In genomic region chr11:8060146-8060719, GRCh38 we compare ENCODE assay signal across 17 cellular contexts. TPM values are rescaled to one million over a fixed set of nuclear protein-coding genes. Genes with fewer than 3 reads are reported as not detected.
DNase-seq lines count a peak whose midpoint lies in the region; TF ChIP-seq lines count a peak whose summit lies in the region.
"Had no signal": no experiment of that assay in that cellular context is flagged by ENCODE, and none has a peak within 500 bp of the region (broad histone marks: within the 10 kb centered on the region; RNA-seq: fewer than 3 reads in every experiment).

No MANE protein-coding gene starts in this region.

- no peak for TF ChIP-seq EP300 in stomach (IDR thresholded peaks at IDR 0.05)

- CTCF ChIA-PET in activated naive CD4-positive, alpha-beta T cell treated with anti-CD3 and anti-CD28 coated beads, Interleukin-2, amount 10 ng/mL, durations not matched to agents 7 days and 5 days (lab: Charles Lee), result interaction anchor here (1.4 kb wide), 1 partner anchor 26 kb away, joined by 4 read pairs; no protein-coding TSS in a partner anchor

- H3K9me3 ChIP-seq in stomach (no peaks in the 10 kb centered on the region), MG63 (no peaks in the 10 kb centered on the region)
- H3K9me3 ChIP-seq: BLaER1, left lung had no signal

- no peak for TF ChIP-seq POLR2A in stomach (IDR thresholded peaks at IDR 0.05)

- H3K27ac Mint-ChIP-seq in activated T-helper 2 cell treated with anti-CD3 and anti-CD28 coated beads, Interferon-gamma antibody, Interleukin-2, Interleukin-4, amounts not matched to agents 10 μg/mL and 5 μg/mL and 100 μg/mL, durations not matched to agents 14 hours and 24 hours and 36 hours, result no peak overlapping the region
- H3K27ac Mint-ChIP-seq in activated naive CD4-positive, alpha-beta T cell treated with anti-CD3 and anti-CD28 coated beads, Interleukin-2, amount 10 ng/mL, durations not matched to agents 7 days and 5 days, result no peak overlapping the region
- H3K27ac Mint-ChIP-seq: WTC11 had no signal

- H3K27me3 ChIP-seq in stomach, result peaks cover 0 to 5% (median 0%) of the 10 kb centered on the region in 3 donors
- no peaks in the 10 kb centered on the region for H3K27me3 ChIP-seq in MG63
- H3K27me3 ChIP-seq: BLaER1, left lung had no signal

- no peaks in the 10 kb centered on the region for H3K36me3 ChIP-seq in stomach
- H3K36me3 ChIP-seq in MG63, result no peaks in the 10 kb centered on the region
- H3K36me3 ChIP-seq: BLaER1, left lung had no signal

- intact Hi-C loops in activated T-helper 2 cell treated with anti-CD3 and anti-CD28 coated beads, Interferon-gamma antibody, Interleukin-2, Interleukin-4, amounts not matched to agents 10 μg/mL and 5 μg/mL and 100 μg/mL, durations not matched to agents 14 hours and 24 hours and 36 hours (cut with micrococcal nuclease), result no loop called here
- intact Hi-C loops in stomach (cut with DNase I; ENCODE audit: low total_unique reads), result no loop called here

- H3K4me3 ChIP-seq in stomach (no peak overlapping the region), MG63 (no peak overlapping the region)
- H3K4me3 ChIP-seq: BLaER1, left lung had no signal

- 59 to 93% (median 74%) methylated on average over 3 of the region's 3 CpGs for WGBS in stomach, 5 donors

- H3K4me1 ChIP-seq in stomach, result peaks cover 0 to 41% (median 14%) of the 10 kb centered on the region in 4 donors
- H3K4me1 ChIP-seq: left lung had no signal

- no peaks in the 10 kb centered on the region for H3K27me3 Mint-ChIP-seq in activated T-helper 2 cell treated with anti-CD3 and anti-CD28 coated beads, Interferon-gamma antibody, Interleukin-2, Interleukin-4, amounts not matched to agents 10 μg/mL and 5 μg/mL and 100 μg/mL, durations not matched to agents 14 hours and 24 hours and 36 hours (ENCODE audit: low read depth)
- no peaks in the 10 kb centered on the region for H3K27me3 Mint-ChIP-seq in activated naive CD4-positive, alpha-beta T cell treated with anti-CD3 and anti-CD28 coated beads, Interleukin-2, amount 10 ng/mL, durations not matched to agents 7 days and 5 days

- H3K4me1 Mint-ChIP-seq in activated T-helper 2 cell treated with anti-CD3 and anti-CD28 coated beads, Interferon-gamma antibody, Interleukin-2, Interleukin-4, amounts not matched to agents 10 μg/mL and 5 μg/mL and 100 μg/mL, durations not matched to agents 14 hours and 24 hours and 36 hours (ENCODE audit: low read depth), result peaks cover 3% of the 10 kb centered on the region
- peaks cover 4% of the 10 kb centered on the region for H3K4me1 Mint-ChIP-seq in activated naive CD4-positive, alpha-beta T cell treated with anti-CD3 and anti-CD28 coated beads, Interleukin-2, amount 10 ng/mL, durations not matched to agents 7 days and 5 days
- H3K4me1 Mint-ChIP-seq: central memory CD8-positive, alpha-beta T cell had no signal

- H3K4me3 Mint-ChIP-seq in activated T-helper 2 cell treated with anti-CD3 and anti-CD28 coated beads, Interferon-gamma antibody, Interleukin-2, Interleukin-4, amounts not matched to agents 10 μg/mL and 5 μg/mL and 100 μg/mL, durations not matched to agents 14 hours and 24 hours and 36 hours (ENCODE audit: low read depth), result no peak overlapping the region
- H3K4me3 Mint-ChIP-seq in activated naive CD4-positive, alpha-beta T cell treated with anti-CD3 and anti-CD28 coated beads, Interleukin-2, amount 10 ng/mL, durations not matched to agents 7 days and 5 days, result no peak overlapping the region
- H3K4me3 Mint-ChIP-seq: central memory CD8-positive, alpha-beta T cell; WTC11 had no signal

- no peak overlapping the region for H3K27ac ChIP-seq in stomach
- H3K27ac ChIP-seq: BLaER1, left lung had no signal

- peak; percentile 15 for DNase-seq in NCI-H446 treated with DMSO at 0.1 percent for 48 hours (lab: John Stamatoyannopoulos, UW)
- DNase-seq in NCI-H446 (lab: John Stamatoyannopoulos, UW), result no peak
- peak; percentile 4 for DNase-seq in activated T-helper 2 cell treated with anti-CD3 and anti-CD28 coated beads, Interferon-gamma antibody, Interleukin-2, Interleukin-4, amounts not matched to agents 10 μg/mL and 5 μg/mL and 100 μg/mL, durations not matched to agents 14 hours and 24 hours and 36 hours (ENCODE audit: low spot score)
- peak; percentile 5 for DNase-seq in mucosa of gallbladder (ENCODE audit: low spot score)
- peak; percentile 13 for DNase-seq in stomach
- DNase-seq in stimulated activated naive CD4-positive, alpha-beta T cell treated with Interleukin-2 at 50 U/mL for 16 hours (lab: John Stamatoyannopoulos, UW), result no peak
- no peak for DNase-seq in MG63
- no peak for DNase-seq in activated naive CD4-positive, alpha-beta T cell treated with anti-CD3 and anti-CD28 coated beads, Interleukin-2, amount 10 ng/mL, durations not matched to agents 7 days and 5 days
- DNase-seq: activated CD4-positive, alpha-beta T cell treated with anti-CD3 and anti-CD28 coated beads, Interleukin-2, amount 50 U/mL, for 48 hours; activated naive CD4-positive, alpha-beta T cell treated with Interleukin-2 at 50 U/mL for 16 hours; aorta; COR-L47; NCI-H1417 treated with DMSO at 0.1 percent for 48 hours had no signal

- no peak for TF ChIP-seq CTCF in stomach (IDR thresholded peaks at IDR 0.05)

- no peaks in the 10 kb centered on the region for H3K9me3 Mint-ChIP-seq in activated T-helper 2 cell treated with anti-CD3 and anti-CD28 coated beads, Interferon-gamma antibody, Interleukin-2, Interleukin-4, amounts not matched to agents 10 μg/mL and 5 μg/mL and 100 μg/mL, durations not matched to agents 14 hours and 24 hours and 36 hours
- H3K9me3 Mint-ChIP-seq in activated naive CD4-positive, alpha-beta T cell treated with anti-CD3 and anti-CD28 coated beads, Interleukin-2, amount 10 ng/mL, durations not matched to agents 7 days and 5 days, result no peaks in the 10 kb centered on the region
- H3K9me3 Mint-ChIP-seq: central memory CD8-positive, alpha-beta T cell; WTC11 had no signal

- H3K36me3 Mint-ChIP-seq in activated T-helper 2 cell treated with anti-CD3 and anti-CD28 coated beads, Interferon-gamma antibody, Interleukin-2, Interleukin-4, amounts not matched to agents 10 μg/mL and 5 μg/mL and 100 μg/mL, durations not matched to agents 14 hours and 24 hours and 36 hours (ENCODE audit: low read depth), result no peaks in the 10 kb centered on the region
- H3K36me3 Mint-ChIP-seq in activated naive CD4-positive, alpha-beta T cell treated with anti-CD3 and anti-CD28 coated beads, Interleukin-2, amount 10 ng/mL, durations not matched to agents 7 days and 5 days, result no peaks in the 10 kb centered on the region
- H3K36me3 Mint-ChIP-seq: WTC11 had no signal

RNA-seq across cellular contexts. Expression of gene TUB, which starts 20.8 kb away (rescaled TPM):
- total RNA-seq in activated T-helper 2 cell treated with anti-CD3 and anti-CD28 coated beads, Interferon-gamma antibody, Interleukin-2, Interleukin-4, amounts not matched to agents 10 μg/mL and 5 μg/mL and 100 μg/mL, durations not matched to agents 14 hours and 24 hours and 36 hours, result 0.50 and 0.55 TPM in 2 replicates
- total RNA-seq in mucosa of gallbladder (11.3 TPM), stomach (10 to 100 TPM in 1 of 5 donors, 1 to 10 TPM in 1, under 1 TPM in 2, not detected in 1; under 0.01 to 12.1 (median 2.4) TPM)
- 1 to 10 TPM in 2 of 3 donors, under 1 TPM in 1; 0.83 to 2.1 (median 1.4) TPM for polyA plus RNA-seq in stomach
- total RNA-seq in MG63 (2014; rRNA removed; shearing (Covaris generic); ENCODE audit: low replicate concordance), result 19.2 and 23.6 TPM in 2 replicates

Comparison
In these comparisons a context has a peak if more than half of its experiments do, and no peak if none do; other contexts are left out.
1. DNase-seq: peak in NCI-H446 treated with DMSO at 0.1 percent for 48 hours (single experiment), activated T-helper 2 cell treated with anti-CD3 and anti-CD28 coated beads, Interferon-gamma antibody, Interleukin-2, Interleukin-4, amounts not matched to agents 10 μg/mL and 5 μg/mL and 100 μg/mL, durations not matched to agents 14 hours and 24 hours and 36 hours (single experiment), mucosa of gallbladder (single experiment) and stomach (single experiment); none in NCI-H446 (0 of 2), stimulated activated naive CD4-positive, alpha-beta T cell treated with Interleukin-2 at 50 U/mL for 16 hours (single experiment), MG63 (single experiment) and activated naive CD4-positive, alpha-beta T cell treated with anti-CD3 and anti-CD28 coated beads, Interleukin-2, amount 10 ng/mL, durations not matched to agents 7 days and 5 days (single experiment).